In genomic region chr4:77564231-77564630, GRCh38 we compare ENCODE assay signal across 13 cellular contexts. TPM values are rescaled to one million over a fixed set of nuclear protein-coding genes. Genes with fewer than 3 reads are reported as not detected.
DNase-seq lines count a peak whose midpoint lies in the region; ATAC-seq and TF ChIP-seq lines count a peak whose summit lies in the region.
"Had no signal": no experiment of that assay in that cellular context is flagged by ENCODE, and none has a peak within 500 bp of the region (broad histone marks: within the 10 kb centered on the region; RNA-seq: fewer than 3 reads in every experiment).

No MANE protein-coding gene starts in this region.

- DNase-seq in LNCaP clone FGC (ENCODE audit: low read depth): peak; percentile 97
- peak; percentile 77 to 90 (median 81) for DNase-seq in body of pancreas
- peak; percentile 10 for DNase-seq in left kidney (ENCODE audit: low read depth, low spot score)
- DNase-seq in stimulated activated effector memory CD8-positive, alpha-beta T cell treated with anti-CD3 and anti-CD28 coated beads, Interleukin-12 subunit alpha, Interleukin-12 subunit beta, amount 100 ng/mL, for 72 hours (ENCODE audit: low spot score in 2 of 2): no peak
- DNase-seq in NCI-H226: no peak
- no peak for DNase-seq in GOT3 (lab: John Stamatoyannopoulos, UW)
- DNase-seq: CD4-positive, CD25-positive, alpha-beta regulatory T cell; stimulated activated CD4-positive, alpha-beta T cell treated with anti-CD3 and anti-CD28 coated beads, Interleukin-2, amount 100 ng/mL, for 24 hours; stimulated activated naive B cell treated with anti-CD40 and anti-IgM and Interleukin-4, amounts not matched to agents 10 μg/mL and 1 μg/mL and 100 μg/mL, for 72 hours had no signal

- peaks cover 44% of the 10 kb centered on the region for H3K4me1 ChIP-seq in body of pancreas

- no peak for TF ChIP-seq POLR2A in body of pancreas (IDR thresholded peaks at IDR 0.05)

- ATAC-seq in body of pancreas (peak; percentile 94), HG03442 (IDR thresholded peaks at IDR 0.05; ENCODE audit: unreplicated experiment) (no peak)
- ATAC-seq in stimulated activated effector memory CD8-positive, alpha-beta T cell treated with anti-CD3 and anti-CD28 coated beads, Interleukin-12 subunit alpha, Interleukin-12 subunit beta, amount 100 ng/mL, for 72 hours: no peak
- ATAC-seq: stimulated activated naive B cell treated with anti-CD40 and anti-IgM and Interleukin-4, amounts not matched to agents 10 μg/mL and 1 μg/mL and 100 μg/mL, for 72 hours had no signal

- no peak overlapping the region for H3K4me3 Mint-ChIP-seq in stimulated activated effector memory CD8-positive, alpha-beta T cell treated with anti-CD3 and anti-CD28 coated beads, Interleukin-12 subunit alpha, Interleukin-12 subunit beta, amount 100 ng/mL, for 72 hours
- H3K4me3 Mint-ChIP-seq: activated naive CD4-positive, alpha-beta T cell treated with anti-CD3 and anti-CD28 coated beads, Interleukin-2, amount 50 U/mL, for 24 hours; CD4-positive, CD25-positive, alpha-beta regulatory T cell; stimulated activated naive B cell treated with anti-CD40 and anti-IgM and Interleukin-4, amounts not matched to agents 10 μg/mL and 1 μg/mL and 100 μg/mL, for 72 hours had no signal

- no peaks in the 10 kb centered on the region for H3K36me3 Mint-ChIP-seq in stimulated activated effector memory CD8-positive, alpha-beta T cell treated with anti-CD3 and anti-CD28 coated beads, Interleukin-12 subunit alpha, Interleukin-12 subunit beta, amount 100 ng/mL, for 72 hours
- H3K36me3 Mint-ChIP-seq: activated naive CD4-positive, alpha-beta T cell treated with anti-CD3 and anti-CD28 coated beads, Interleukin-2, amount 50 U/mL, for 24 hours; CD4-positive, CD25-positive, alpha-beta regulatory T cell; stimulated activated naive B cell treated with anti-CD40 and anti-IgM and Interleukin-4, amounts not matched to agents 10 μg/mL and 1 μg/mL and 100 μg/mL, for 72 hours had no signal

- H3K9me3 Mint-ChIP-seq in stimulated activated effector memory CD8-positive, alpha-beta T cell treated with anti-CD3 and anti-CD28 coated beads, Interleukin-12 subunit alpha, Interleukin-12 subunit beta, amount 100 ng/mL, for 72 hours: peaks cover 9% of the 10 kb centered on the region

- H3K27me3 ChIP-seq in body of pancreas: no peaks in the 10 kb centered on the region

- H3K9me3 ChIP-seq in body of pancreas: no peaks in the 10 kb centered on the region

- peak overlapping the region; percentile 1 for H3K27ac Mint-ChIP-seq in stimulated activated effector memory CD8-positive, alpha-beta T cell treated with anti-CD3 and anti-CD28 coated beads, Interleukin-12 subunit alpha, Interleukin-12 subunit beta, amount 100 ng/mL, for 72 hours
- H3K27ac Mint-ChIP-seq: activated naive CD4-positive, alpha-beta T cell treated with anti-CD3 and anti-CD28 coated beads, Interleukin-2, amount 50 U/mL, for 24 hours; CD4-positive, CD25-positive, alpha-beta regulatory T cell; stimulated activated naive B cell treated with anti-CD40 and anti-IgM and Interleukin-4, amounts not matched to agents 10 μg/mL and 1 μg/mL and 100 μg/mL, for 72 hours had no signal

- H3K4me3 ChIP-seq in LNCaP clone FGC (ENCODE audit: low read depth, low read length): no peak overlapping the region
- H3K4me3 ChIP-seq in body of pancreas: no peak overlapping the region

- intact Hi-C loops in body of pancreas (cut with DNase I): no loop called here

- no peaks in the 10 kb centered on the region for H3K36me3 ChIP-seq in body of pancreas (replicated peaks in 1 of 2; ENCODE audit: insufficient read depth in 1 of 2, low read depth in 2 of 2)

- H3K4me1 Mint-ChIP-seq in stimulated activated effector memory CD8-positive, alpha-beta T cell treated with anti-CD3 and anti-CD28 coated beads, Interleukin-12 subunit alpha, Interleukin-12 subunit beta, amount 100 ng/mL, for 72 hours: no peaks in the 10 kb centered on the region
- H3K4me1 Mint-ChIP-seq: activated naive CD4-positive, alpha-beta T cell treated with anti-CD3 and anti-CD28 coated beads, Interleukin-2, amount 50 U/mL, for 24 hours; CD4-positive, CD25-positive, alpha-beta regulatory T cell; stimulated activated naive B cell treated with anti-CD40 and anti-IgM and Interleukin-4, amounts not matched to agents 10 μg/mL and 1 μg/mL and 100 μg/mL, for 72 hours had no signal

- H3K27ac ChIP-seq in body of pancreas: peak overlapping the region; percentile 50 to 79 (median 66)

- 20 to 22% methylated on average over 2 of the region's 2 CpGs for WGBS in body of pancreas, 2 donors

- TF ChIP-seq CTCF in LNCaP clone FGC (IDR thresholded peaks at IDR 0.05; ENCODE audit: control insufficient read depth, extremely low read depth, insufficient read depth): no peak
- TF ChIP-seq CTCF in body of pancreas (IDR thresholded peaks at IDR 0.05): peak in 1 of 7 experiments; percentile 16

RNA-seq across cellular contexts. Expression of gene CXCL13, which starts 41.4 kb away (rescaled TPM):
- not detected for total RNA-seq in body of pancreas
- total RNA-seq: CD4-positive, CD25-positive, alpha-beta regulatory T cell; fibroblast of lung; NCI-H460 had no signal

Comparison
In these comparisons a context has a peak if more than half of its experiments do, and no peak if none do; other contexts are left out.
1. DNase-seq: peak in LNCaP clone FGC (single experiment), body of pancreas (4 of 4) and left kidney (single experiment); none in stimulated activated effector memory CD8-positive, alpha-beta T cell treated with anti-CD3 and anti-CD28 coated beads, Interleukin-12 subunit alpha, Interleukin-12 subunit beta, amount 100 ng/mL, for 72 hours (0 of 2), NCI-H226 (single experiment) and GOT3 (single experiment).